1 cellular context compared by ENCODE assay signal in the genomic region with DNA sequence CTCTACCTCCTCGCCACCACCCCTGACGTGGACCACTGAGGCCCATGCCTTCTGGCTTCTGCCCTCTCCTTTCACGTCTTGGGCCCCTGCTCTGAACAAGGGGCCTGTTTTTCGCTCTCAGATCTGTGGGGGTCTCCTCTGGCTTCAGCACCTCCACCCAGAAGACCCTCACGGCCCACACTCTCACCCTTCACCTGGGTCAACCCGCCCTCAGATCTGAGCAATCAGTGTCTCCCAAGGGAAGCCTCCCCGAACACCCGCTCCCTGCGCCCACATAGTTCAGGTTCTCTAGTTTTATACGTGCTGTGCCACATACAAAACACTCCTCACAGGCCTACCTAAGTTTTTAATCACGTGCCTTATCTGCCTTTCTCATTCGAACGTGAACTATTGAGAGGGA.
TF ChIP-seq lines count a peak whose summit lies in the region.

No MANE protein-coding gene starts in this region.

TF ChIP-seq in K562, 482 proteins besides CTCF, POLR2A, EP300 and RAD21:
- TF ChIP-seq, protein P1, sequence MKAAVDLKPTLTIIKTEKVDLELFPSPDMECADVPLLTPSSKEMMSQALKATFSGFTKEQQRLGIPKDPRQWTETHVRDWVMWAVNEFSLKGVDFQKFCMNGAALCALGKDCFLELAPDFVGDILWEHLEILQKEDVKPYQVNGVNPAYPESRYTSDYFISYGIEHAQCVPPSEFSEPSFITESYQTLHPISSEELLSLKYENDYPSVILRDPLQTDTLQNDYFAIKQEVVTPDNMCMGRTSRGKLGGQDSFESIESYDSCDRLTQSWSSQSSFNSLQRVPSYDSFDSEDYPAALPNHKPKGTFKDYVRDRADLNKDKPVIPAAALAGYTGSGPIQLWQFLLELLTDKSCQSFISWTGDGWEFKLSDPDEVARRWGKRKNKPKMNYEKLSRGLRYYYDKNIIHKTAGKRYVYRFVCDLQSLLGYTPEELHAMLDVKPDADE (conservative IDR thresholded peaks at IDR 0.05; ENCODE audit: control insufficient read depth, low read depth, low read length), result no peak
- no peak for TF ChIP-seq RNF219 (CRISPR knock-in tag; IDR thresholded peaks at IDR 0.05)
- no peak for TF ChIP-seq NR2C2 (CRISPR knock-in tag; IDR thresholded peaks at IDR 0.05)
- no peak for TF ChIP-seq NR2C2 (tag; IDR thresholded peaks at IDR 0.05)
- TF ChIP-seq ZFP36 (IDR thresholded peaks at IDR 0.05; ENCODE audit: low read depth, low read length, partially characterized antibody), result no peak
- TF ChIP-seq, protein P2, sequence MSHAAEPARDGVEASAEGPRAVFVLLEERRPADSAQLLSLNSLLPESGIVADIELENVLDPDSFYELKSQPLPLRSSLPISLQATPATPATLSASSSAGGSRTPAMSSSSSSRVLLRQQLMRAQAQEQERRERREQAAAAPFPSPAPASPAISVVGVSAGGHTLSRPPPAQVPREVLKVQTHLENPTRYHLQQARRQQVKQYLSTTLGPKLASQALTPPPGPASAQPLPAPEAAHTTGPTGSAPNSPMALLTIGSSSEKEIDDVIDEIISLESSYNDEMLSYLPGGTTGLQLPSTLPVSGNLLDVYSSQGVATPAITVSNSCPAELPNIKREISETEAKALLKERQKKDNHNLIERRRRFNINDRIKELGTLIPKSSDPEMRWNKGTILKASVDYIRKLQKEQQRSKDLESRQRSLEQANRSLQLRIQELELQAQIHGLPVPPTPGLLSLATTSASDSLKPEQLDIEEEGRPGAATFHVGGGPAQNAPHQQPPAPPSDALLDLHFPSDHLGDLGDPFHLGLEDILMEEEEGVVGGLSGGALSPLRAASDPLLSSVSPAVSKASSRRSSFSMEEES (CRISPR knock-in tag; IDR thresholded peaks at IDR 0.05), result peak; percentile 79
- TF ChIP-seq CUX1 (CRISPR knock-in tag; IDR thresholded peaks at IDR 0.05), result 0 out of 2 replicates have a peak, but pooled peaks have one; percentile 39
- TF ChIP-seq, protein P3, sequence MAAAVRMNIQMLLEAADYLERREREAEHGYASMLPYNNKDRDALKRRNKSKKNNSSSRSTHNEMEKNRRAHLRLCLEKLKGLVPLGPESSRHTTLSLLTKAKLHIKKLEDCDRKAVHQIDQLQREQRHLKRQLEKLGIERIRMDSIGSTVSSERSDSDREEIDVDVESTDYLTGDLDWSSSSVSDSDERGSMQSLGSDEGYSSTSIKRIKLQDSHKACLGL (CRISPR knock-in tag; IDR thresholded peaks at IDR 0.05; ENCODE audit: borderline replicate concordance, poor library complexity, severe bottlenecking), result no peak
- TF ChIP-seq POLR3G (IDR thresholded peaks at IDR 0.05; ENCODE audit: extremely low read depth, insufficient read length, insufficient replicate concordance), result no peak
- TF ChIP-seq KHSRP (IDR thresholded peaks at IDR 0.05), result no peak
- peak; percentile 43; the same call in 1 of the 2 replicates for TF ChIP-seq USF1 (CRISPR knock-in tag; IDR thresholded peaks at IDR 0.05)
- peak; percentile 42; the same call in 1 of the 2 replicates for TF ChIP-seq RAD51 (IDR thresholded peaks at IDR 0.05; ENCODE audit: borderline replicate concordance, low read depth)
- TF ChIP-seq BHLHE40 (IDR thresholded peaks at IDR 0.05; ENCODE audit: low read length), result 0 out of 2 replicates have a peak, but pooled peaks have one; percentile 47
- no peak for TF ChIP-seq STAT6 (CRISPR knock-in tag; IDR thresholded peaks at IDR 0.05)
- TF ChIP-seq, protein P4, sequence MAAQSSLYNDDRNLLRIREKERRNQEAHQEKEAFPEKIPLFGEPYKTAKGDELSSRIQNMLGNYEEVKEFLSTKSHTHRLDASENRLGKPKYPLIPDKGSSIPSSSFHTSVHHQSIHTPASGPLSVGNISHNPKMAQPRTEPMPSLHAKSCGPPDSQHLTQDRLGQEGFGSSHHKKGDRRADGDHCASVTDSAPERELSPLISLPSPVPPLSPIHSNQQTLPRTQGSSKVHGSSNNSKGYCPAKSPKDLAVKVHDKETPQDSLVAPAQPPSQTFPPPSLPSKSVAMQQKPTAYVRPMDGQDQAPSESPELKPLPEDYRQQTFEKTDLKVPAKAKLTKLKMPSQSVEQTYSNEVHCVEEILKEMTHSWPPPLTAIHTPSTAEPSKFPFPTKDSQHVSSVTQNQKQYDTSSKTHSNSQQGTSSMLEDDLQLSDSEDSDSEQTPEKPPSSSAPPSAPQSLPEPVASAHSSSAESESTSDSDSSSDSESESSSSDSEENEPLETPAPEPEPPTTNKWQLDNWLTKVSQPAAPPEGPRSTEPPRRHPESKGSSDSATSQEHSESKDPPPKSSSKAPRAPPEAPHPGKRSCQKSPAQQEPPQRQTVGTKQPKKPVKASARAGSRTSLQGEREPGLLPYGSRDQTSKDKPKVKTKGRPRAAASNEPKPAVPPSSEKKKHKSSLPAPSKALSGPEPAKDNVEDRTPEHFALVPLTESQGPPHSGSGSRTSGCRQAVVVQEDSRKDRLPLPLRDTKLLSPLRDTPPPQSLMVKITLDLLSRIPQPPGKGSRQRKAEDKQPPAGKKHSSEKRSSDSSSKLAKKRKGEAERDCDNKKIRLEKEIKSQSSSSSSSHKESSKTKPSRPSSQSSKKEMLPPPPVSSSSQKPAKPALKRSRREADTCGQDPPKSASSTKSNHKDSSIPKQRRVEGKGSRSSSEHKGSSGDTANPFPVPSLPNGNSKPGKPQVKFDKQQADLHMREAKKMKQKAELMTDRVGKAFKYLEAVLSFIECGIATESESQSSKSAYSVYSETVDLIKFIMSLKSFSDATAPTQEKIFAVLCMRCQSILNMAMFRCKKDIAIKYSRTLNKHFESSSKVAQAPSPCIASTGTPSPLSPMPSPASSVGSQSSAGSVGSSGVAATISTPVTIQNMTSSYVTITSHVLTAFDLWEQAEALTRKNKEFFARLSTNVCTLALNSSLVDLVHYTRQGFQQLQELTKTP (IDR thresholded peaks at IDR 0.05; ENCODE audit: low read depth in 1 of 2, partially characterized antibody in 2 of 2), result no peak
